In the genomic region with DNA sequence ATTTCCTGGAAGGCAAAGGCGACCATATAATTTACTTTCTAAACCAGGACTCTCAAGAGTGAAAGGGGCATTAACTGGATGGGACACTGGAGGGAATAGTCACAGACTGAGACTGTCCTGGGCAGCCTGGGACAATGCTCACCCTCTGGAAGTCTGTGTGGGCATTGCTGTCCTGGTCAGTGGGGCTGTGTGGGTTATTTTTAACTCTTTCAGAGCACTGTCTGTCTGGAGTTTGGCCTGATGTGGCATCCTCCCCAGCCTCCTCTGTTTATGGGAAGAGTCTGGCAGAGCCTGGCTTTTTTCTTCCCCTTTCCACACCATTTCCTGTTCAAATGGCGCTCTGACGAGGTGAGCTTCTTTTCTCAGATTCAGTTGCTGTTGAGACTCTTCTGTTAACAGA, we compare ENCODE assay signal across 21 cellular contexts. TPM values are rescaled to one million over a fixed set of nuclear protein-coding genes. Genes with fewer than 3 reads are reported as not detected.
"Had no signal": no experiment of that assay in that cellular context is flagged by ENCODE, and none has a peak within 500 bp of the region (broad histone marks: within the 10 kb centered on the region; RNA-seq: fewer than 3 reads in every experiment).

No MANE protein-coding gene starts in this region.

- H3K9me3 Mint-ChIP-seq: activated B cell treated with CpG ODN at 0.5 μM for 24 hours; activated CD8-positive, alpha-beta T cell treated with anti-CD3 and anti-CD28 coated beads for 36 hours; activated naive CD4-positive, alpha-beta T cell treated with anti-CD3 and anti-CD28 coated beads, Interleukin-2, amount 50 U/mL, for 24 hours; activated T-cell treated with anti-CD3 and anti-CD28 coated beads, Interleukin-2, amount 50 U/mL, for 4 hours; neural progenitor cell had no signal

- H3K4me1 Mint-ChIP-seq: activated B cell treated with CpG ODN at 0.5 μM for 24 hours; activated naive CD4-positive, alpha-beta T cell treated with anti-CD3 and anti-CD28 coated beads, Interleukin-2, amount 50 U/mL, for 24 hours had no signal

- H3K4me3 Mint-ChIP-seq: activated B cell treated with CpG ODN at 0.5 μM for 24 hours; activated CD8-positive, alpha-beta T cell treated with anti-CD3 and anti-CD28 coated beads for 36 hours; activated naive CD4-positive, alpha-beta T cell treated with anti-CD3 and anti-CD28 coated beads, Interleukin-2, amount 50 U/mL, for 24 hours; activated T-cell treated with anti-CD3 and anti-CD28 coated beads, Interleukin-2, amount 50 U/mL, for 4 hours; neural progenitor cell had no signal

- H3K9me3 ChIP-seq: left lung, SJCRH30, testis had no signal

- H3K4me1 ChIP-seq: neural progenitor cell, parathyroid adenoma, SJCRH30 had no signal

- DNase-seq: activated B cell treated with CpG ODN at 0.5 μM for 24 hours; activated CD4-positive, alpha-beta T cell treated with anti-CD3 and anti-CD28 coated beads for 48 hours; activated CD8-positive, alpha-beta T cell treated with anti-CD3 and anti-CD28 coated beads for 36 hours; activated effector memory CD4-positive, alpha-beta T cell treated with Interleukin-2 at 50 U/mL for 16 hours; activated T-cell treated with anti-CD3 and anti-CD28 coated beads, Interleukin-2, amount 50 U/mL, for 4 hours; caudate nucleus; cortex of kidney; effector memory CD4-positive, alpha-beta T cell; left lung; mesendoderm; SJCRH30; stimulated activated CD4-positive, alpha-beta T cell treated with anti-CD3 and anti-CD28 coated beads, Interleukin-15, amount 100 ng/mL, for 24 hours; stimulated activated CD4-positive, alpha-beta T cell treated with anti-CD3 and anti-CD28 coated beads, Interleukin-4, amount 100 ng/mL, for 1 hour; stimulated activated naive CD4-positive, alpha-beta T cell treated with Interleukin-2 at 50 U/mL for 16 hours; SW 1271; testis had no signal

- H3K27me3 ChIP-seq: hepatocyte, neural progenitor cell, testis had no signal

- H3K4me3 ChIP-seq: hepatocyte, left lung, neural progenitor cell, SJCRH30, testis had no signal

- H3K9ac ChIP-seq: neural progenitor cell, parathyroid adenoma had no signal

- H3K27ac Mint-ChIP-seq: activated B cell treated with CpG ODN at 0.5 μM for 24 hours; activated CD8-positive, alpha-beta T cell treated with anti-CD3 and anti-CD28 coated beads for 36 hours; activated naive CD4-positive, alpha-beta T cell treated with anti-CD3 and anti-CD28 coated beads, Interleukin-2, amount 50 U/mL, for 24 hours; neural progenitor cell had no signal

- ATAC-seq: activated CD8-positive, alpha-beta T cell treated with anti-CD3 and anti-CD28 coated beads for 36 hours; activated T-cell treated with anti-CD3 and anti-CD28 coated beads, Interleukin-2, amount 50 U/mL, for 4 hours had no signal

- H3K36me3 Mint-ChIP-seq: activated naive CD4-positive, alpha-beta T cell treated with anti-CD3 and anti-CD28 coated beads, Interleukin-2, amount 50 U/mL, for 24 hours; neural progenitor cell had no signal

- H3K36me3 ChIP-seq: left lung, neural progenitor cell, SJCRH30 had no signal

- H3K27ac ChIP-seq: hepatocyte, left lung, neural progenitor cell, parathyroid adenoma, SJCRH30, testis had no signal

RNA-seq across cellular contexts. Expression of a gene that starts 11.7 kb away (rescaled TPM):
- total RNA-seq: activated B cell treated with CpG ODN at 0.5 μM for 24 hours; activated CD8-positive, alpha-beta T cell treated with anti-CD3 and anti-CD28 coated beads for 36 hours; T-helper 2 cell treated with Interferon-gamma antibody and Interleukin-4, amounts not matched to agents 100 ng/mL and 5 ng/mL, for 36 hours had no signal
